Comparison of ENCODE assay signal across 1 cellular context in the genomic region with DNA sequence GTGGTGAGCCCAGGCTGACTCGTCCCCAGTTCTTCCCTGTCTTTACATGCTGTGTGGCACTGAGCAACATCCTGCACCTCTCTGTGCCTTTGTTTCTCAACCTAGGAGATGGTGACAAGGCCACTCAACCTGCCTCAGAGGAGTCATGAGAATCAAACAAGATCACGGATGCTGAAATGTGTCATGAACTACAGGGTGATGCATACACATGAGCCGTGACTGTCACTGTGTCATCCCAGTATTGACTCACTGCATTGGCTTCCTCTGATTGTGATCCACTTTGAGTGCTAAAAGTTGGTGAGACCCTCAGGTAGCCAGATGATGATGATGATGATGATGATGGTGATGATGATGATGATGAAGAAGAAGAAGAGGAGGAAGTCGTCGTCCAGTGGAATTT.
TF ChIP-seq lines count a peak whose summit lies in the region.

No MANE protein-coding gene starts in this region.

TF ChIP-seq in K562, 482 proteins besides CTCF, POLR2A, EP300 and RAD21 (continued from another document and continues in another):
- TF ChIP-seq E2F4 (CRISPR knock-in tag; IDR thresholded peaks at IDR 0.05; ENCODE audit: low read depth), result no peak
- TF ChIP-seq STAT5A (IDR thresholded peaks at IDR 0.05; ENCODE audit: borderline replicate concordance, low read length), result no peak
- no peak for TF ChIP-seq TCF7L2 (IDR thresholded peaks at IDR 0.05; ENCODE audit: low read depth, low read length)
- TF ChIP-seq HNRNPL (IDR thresholded peaks at IDR 0.05; ENCODE audit: low read depth, low read length), result no peak
- TF ChIP-seq ZNF75A (CRISPR knock-in tag; IDR thresholded peaks at IDR 0.05), result no peak
- no peak for TF ChIP-seq SAP30 (IDR thresholded peaks at IDR 0.05; ENCODE audit: borderline replicate concordance, insufficient read depth, low read depth, low read length, poor library complexity, severe bottlenecking)
- no peak for TF ChIP-seq ZNF79 (CRISPR knock-in tag; IDR thresholded peaks at IDR 0.05; ENCODE audit: low read depth)
- TF ChIP-seq NFIC (IDR thresholded peaks at IDR 0.05), result no peak
- TF ChIP-seq ATF1 (CRISPR knock-in tag; IDR thresholded peaks at IDR 0.05), result no peak
- TF ChIP-seq ATF1 (tag; IDR thresholded peaks at IDR 0.05), result peak; percentile 29; the same call in 1 of the 2 replicates
- TF ChIP-seq, protein P1, sequence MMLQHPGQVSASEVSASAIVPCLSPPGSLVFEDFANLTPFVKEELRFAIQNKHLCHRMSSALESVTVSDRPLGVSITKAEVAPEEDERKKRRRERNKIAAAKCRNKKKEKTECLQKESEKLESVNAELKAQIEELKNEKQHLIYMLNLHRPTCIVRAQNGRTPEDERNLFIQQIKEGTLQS (IDR thresholded peaks at IDR 0.05), result peak; percentile 59
- TF ChIP-seq, protein P1 (CRISPR knock-in tag; conservative IDR thresholded peaks at IDR 0.05), result no peak
- TF ChIP-seq BCOR (IDR thresholded peaks at IDR 0.05), result peak; percentile 73
- TF ChIP-seq IRF1 (CRISPR knock-in tag; IDR thresholded peaks at IDR 0.05; ENCODE audit: borderline replicate concordance), result no peak
- TF ChIP-seq DLX4 (CRISPR knock-in tag; IDR thresholded peaks at IDR 0.05), result no peak
- TF ChIP-seq NFE2 (IDR thresholded peaks at IDR 0.05; ENCODE audit: low read depth), result no peak
- TF ChIP-seq FOSL1 (tag; conservative IDR thresholded peaks at IDR 0.05), result 0 out of 2 replicates have a peak, but pooled peaks have one; percentile 23
- TF ChIP-seq, protein P2, sequence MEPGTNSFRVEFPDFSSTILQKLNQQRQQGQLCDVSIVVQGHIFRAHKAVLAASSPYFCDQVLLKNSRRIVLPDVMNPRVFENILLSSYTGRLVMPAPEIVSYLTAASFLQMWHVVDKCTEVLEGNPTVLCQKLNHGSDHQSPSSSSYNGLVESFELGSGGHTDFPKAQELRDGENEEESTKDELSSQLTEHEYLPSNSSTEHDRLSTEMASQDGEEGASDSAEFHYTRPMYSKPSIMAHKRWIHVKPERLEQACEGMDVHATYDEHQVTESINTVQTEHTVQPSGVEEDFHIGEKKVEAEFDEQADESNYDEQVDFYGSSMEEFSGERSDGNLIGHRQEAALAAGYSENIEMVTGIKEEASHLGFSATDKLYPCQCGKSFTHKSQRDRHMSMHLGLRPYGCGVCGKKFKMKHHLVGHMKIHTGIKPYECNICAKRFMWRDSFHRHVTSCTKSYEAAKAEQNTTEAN (CRISPR knock-in tag; IDR thresholded peaks at IDR 0.05), result no peak
- TF ChIP-seq RBM25 (IDR thresholded peaks at IDR 0.05; ENCODE audit: low read depth, low read length, severe bottlenecking), result peak; percentile 64
- TF ChIP-seq, protein P3, sequence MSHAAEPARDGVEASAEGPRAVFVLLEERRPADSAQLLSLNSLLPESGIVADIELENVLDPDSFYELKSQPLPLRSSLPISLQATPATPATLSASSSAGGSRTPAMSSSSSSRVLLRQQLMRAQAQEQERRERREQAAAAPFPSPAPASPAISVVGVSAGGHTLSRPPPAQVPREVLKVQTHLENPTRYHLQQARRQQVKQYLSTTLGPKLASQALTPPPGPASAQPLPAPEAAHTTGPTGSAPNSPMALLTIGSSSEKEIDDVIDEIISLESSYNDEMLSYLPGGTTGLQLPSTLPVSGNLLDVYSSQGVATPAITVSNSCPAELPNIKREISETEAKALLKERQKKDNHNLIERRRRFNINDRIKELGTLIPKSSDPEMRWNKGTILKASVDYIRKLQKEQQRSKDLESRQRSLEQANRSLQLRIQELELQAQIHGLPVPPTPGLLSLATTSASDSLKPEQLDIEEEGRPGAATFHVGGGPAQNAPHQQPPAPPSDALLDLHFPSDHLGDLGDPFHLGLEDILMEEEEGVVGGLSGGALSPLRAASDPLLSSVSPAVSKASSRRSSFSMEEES (CRISPR knock-in tag; IDR thresholded peaks at IDR 0.05), result no peak
- no peak for TF ChIP-seq REST (CRISPR knock-in tag; IDR thresholded peaks at IDR 0.05; ENCODE audit: low read depth)
- TF ChIP-seq ATF7 (IDR thresholded peaks at IDR 0.05), result no peak
- TF ChIP-seq, protein P4, sequence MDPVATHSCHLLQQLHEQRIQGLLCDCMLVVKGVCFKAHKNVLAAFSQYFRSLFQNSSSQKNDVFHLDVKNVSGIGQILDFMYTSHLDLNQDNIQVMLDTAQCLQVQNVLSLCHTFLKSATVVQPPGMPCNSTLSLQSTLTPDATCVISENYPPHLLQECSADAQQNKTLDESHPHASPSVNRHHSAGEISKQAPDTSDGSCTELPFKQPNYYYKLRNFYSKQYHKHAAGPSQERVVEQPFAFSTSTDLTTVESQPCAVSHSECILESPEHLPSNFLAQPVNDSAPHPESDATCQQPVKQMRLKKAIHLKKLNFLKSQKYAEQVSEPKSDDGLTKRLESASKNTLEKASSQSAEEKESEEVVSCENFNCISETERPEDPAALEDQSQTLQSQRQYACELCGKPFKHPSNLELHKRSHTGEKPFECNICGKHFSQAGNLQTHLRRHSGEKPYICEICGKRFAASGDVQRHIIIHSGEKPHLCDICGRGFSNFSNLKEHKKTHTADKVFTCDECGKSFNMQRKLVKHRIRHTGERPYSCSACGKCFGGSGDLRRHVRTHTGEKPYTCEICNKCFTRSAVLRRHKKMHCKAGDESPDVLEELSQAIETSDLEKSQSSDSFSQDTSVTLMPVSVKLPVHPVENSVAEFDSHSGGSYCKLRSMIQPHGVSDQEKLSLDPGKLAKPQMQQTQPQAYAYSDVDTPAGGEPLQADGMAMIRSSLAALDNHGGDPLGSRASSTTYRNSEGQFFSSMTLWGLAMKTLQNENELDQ (CRISPR knock-in tag; IDR thresholded peaks at IDR 0.05; ENCODE audit: borderline replicate concordance), result no peak
- no peak for TF ChIP-seq POLR2AphosphoS5 (IDR thresholded peaks at IDR 0.05; ENCODE audit: control insufficient read depth, insufficient read depth, low read depth, low read length)
- no peak for TF ChIP-seq SRSF1 (IDR thresholded peaks at IDR 0.05; ENCODE audit: low read depth, low read length)
- no peak for TF ChIP-seq GABPB1 (CRISPR knock-in tag; IDR thresholded peaks at IDR 0.05)
- TF ChIP-seq KDM4B (IDR thresholded peaks at IDR 0.05; ENCODE audit: borderline replicate concordance in 2 of 2, low read depth in 1 of 2), result no peak
- TF ChIP-seq BCLAF1 (IDR thresholded peaks at IDR 0.05; ENCODE audit: borderline replicate concordance in 1 of 2, control insufficient read depth in 1 of 2, low read depth in 2 of 2, low read length in 1 of 2), result no peak
- no peak for TF ChIP-seq IRF2 (CRISPR knock-in tag; IDR thresholded peaks at IDR 0.05)
- TF ChIP-seq HMGXB4 (CRISPR knock-in tag; IDR thresholded peaks at IDR 0.05), result no peak
- TF ChIP-seq HDAC3 (IDR thresholded peaks at IDR 0.05; ENCODE audit: borderline replicate concordance, partially characterized antibody), result no peak
- no peak for TF ChIP-seq MAFG (tag; conservative IDR thresholded peaks at IDR 0.05)
- no peak for TF ChIP-seq OTX1 (CRISPR knock-in tag; IDR thresholded peaks at IDR 0.05)
- no peak for TF ChIP-seq FOS (IDR thresholded peaks at IDR 0.05; ENCODE audit: extremely low read depth, insufficient read length)
- TF ChIP-seq LCOR (CRISPR knock-in tag; IDR thresholded peaks at IDR 0.05), result no peak
- TF ChIP-seq HOXB6 (CRISPR knock-in tag; IDR thresholded peaks at IDR 0.05; ENCODE audit: borderline replicate concordance), result no peak
- TF ChIP-seq SREBF1 (IDR thresholded peaks at IDR 0.05; ENCODE audit: borderline replicate concordance, low read depth, low read length), result no peak
- TF ChIP-seq DACH1 (IDR thresholded peaks at IDR 0.05; ENCODE audit: partially characterized antibody), result no peak
- peak in 1 of 2 experiments; percentile 20; a peak in 1 of 4 replicates for TF ChIP-seq KDM1A (IDR thresholded peaks at IDR 0.05)
